ENCODE assay signal across 1 cellular context in the genomic region with DNA sequence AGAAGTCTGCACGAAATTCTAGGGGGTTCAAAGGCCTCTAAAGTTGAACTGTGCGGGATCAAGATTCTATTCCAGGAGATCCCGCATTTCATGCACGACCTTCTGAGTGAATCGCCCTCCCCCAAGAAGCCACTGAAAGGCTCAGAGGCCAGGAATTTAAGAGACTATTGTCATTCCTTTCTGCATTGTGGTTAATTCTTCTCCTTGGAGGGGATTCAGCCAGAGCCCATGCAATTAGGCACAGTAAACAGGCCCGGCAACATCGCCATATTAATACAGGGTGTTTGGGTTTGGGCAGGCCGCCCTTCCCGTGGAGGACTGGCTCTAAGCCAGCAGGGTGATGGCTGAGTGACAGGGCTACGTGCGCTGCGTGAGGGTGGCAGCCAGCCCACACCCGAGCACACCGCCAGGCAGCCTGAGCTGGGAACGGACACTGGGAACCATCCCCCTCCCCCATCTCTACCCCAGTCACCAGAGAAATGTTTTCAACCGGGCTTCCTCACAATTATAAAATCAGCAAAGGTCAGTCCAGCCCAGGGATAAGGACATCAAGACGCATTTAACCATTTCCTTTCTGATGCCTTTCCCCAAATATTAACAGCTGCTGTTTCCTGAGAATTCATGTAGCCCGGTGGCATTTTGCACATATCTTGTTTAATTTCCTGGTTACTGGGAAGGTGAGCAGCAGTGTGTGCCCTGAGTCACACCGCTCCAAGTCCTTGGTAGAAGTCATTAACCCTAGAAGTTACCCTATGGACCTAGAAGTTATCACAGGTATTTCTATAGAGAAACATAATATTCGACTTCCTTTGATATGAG.
A peak's percentile ranks its signal among the peaks of the same experiment; 100 is the strongest.
TF ChIP-seq lines count a peak whose summit lies in the region.

No MANE protein-coding gene starts in this region.

TF ChIP-seq in HepG2, 621 proteins besides CTCF, POLR2A, EP300 and RAD21 (continued from another document and continues in another):
- TF ChIP-seq, protein P1, sequence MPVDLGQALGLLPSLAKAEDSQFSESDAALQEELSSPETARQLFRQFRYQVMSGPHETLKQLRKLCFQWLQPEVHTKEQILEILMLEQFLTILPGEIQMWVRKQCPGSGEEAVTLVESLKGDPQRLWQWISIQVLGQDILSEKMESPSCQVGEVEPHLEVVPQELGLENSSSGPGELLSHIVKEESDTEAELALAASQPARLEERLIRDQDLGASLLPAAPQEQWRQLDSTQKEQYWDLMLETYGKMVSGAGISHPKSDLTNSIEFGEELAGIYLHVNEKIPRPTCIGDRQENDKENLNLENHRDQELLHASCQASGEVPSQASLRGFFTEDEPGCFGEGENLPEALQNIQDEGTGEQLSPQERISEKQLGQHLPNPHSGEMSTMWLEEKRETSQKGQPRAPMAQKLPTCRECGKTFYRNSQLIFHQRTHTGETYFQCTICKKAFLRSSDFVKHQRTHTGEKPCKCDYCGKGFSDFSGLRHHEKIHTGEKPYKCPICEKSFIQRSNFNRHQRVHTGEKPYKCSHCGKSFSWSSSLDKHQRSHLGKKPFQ (CRISPR knock-in tag; IDR thresholded peaks at IDR 0.05; ENCODE audit: insufficient replicate concordance) = peak; percentile 96
- TF ChIP-seq YY1 (IDR thresholded peaks at IDR 0.05; ENCODE audit: insufficient read depth, insufficient replicate concordance, low read depth, low read length) = peak; percentile 37
- TF ChIP-seq, protein P2, sequence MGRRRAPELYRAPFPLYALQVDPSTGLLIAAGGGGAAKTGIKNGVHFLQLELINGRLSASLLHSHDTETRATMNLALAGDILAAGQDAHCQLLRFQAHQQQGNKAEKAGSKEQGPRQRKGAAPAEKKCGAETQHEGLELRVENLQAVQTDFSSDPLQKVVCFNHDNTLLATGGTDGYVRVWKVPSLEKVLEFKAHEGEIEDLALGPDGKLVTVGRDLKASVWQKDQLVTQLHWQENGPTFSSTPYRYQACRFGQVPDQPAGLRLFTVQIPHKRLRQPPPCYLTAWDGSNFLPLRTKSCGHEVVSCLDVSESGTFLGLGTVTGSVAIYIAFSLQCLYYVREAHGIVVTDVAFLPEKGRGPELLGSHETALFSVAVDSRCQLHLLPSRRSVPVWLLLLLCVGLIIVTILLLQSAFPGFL (CRISPR knock-in tag; IDR thresholded peaks at IDR 0.05) = no peak
- no peak for TF ChIP-seq TGIF2 (CRISPR knock-in tag; IDR thresholded peaks at IDR 0.05)
- no peak for TF ChIP-seq JARID2 (CRISPR knock-in tag; IDR thresholded peaks at IDR 0.05; ENCODE audit: insufficient replicate concordance)
- no peak for TF ChIP-seq RFX1 (IDR thresholded peaks at IDR 0.05)
- TF ChIP-seq, protein P3, sequence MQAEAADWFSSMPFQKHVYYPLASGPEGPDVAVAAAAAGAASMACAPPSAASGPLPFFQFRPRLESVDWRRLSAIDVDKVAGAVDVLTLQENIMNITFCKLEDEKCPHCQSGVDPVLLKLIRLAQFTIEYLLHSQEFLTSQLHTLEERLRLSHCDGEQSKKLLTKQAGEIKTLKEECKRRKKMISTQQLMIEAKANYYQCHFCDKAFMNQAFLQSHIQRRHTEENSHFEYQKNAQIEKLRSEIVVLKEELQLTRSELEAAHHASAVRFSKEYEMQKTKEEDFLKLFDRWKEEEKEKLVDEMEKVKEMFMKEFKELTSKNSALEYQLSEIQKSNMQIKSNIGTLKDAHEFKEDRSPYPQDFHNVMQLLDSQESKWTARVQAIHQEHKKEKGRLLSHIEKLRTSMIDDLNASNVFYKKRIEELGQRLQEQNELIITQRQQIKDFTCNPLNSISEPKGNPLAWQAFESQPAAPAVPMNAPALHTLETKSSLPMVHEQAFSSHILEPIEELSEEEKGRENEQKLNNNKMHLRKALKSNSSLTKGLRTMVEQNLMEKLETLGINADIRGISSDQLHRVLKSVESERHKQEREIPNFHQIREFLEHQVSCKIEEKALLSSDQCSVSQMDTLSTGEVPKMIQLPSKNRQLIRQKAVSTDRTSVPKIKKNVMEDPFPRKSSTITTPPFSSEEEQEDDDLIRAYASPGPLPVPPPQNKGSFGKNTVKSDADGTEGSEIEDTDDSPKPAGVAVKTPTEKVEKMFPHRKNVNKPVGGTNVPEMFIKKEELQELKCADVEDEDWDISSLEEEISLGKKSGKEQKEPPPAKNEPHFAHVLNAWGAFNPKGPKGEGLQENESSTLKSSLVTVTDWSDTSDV (CRISPR knock-in tag; IDR thresholded peaks at IDR 0.05) = no peak
- no peak for TF ChIP-seq HOXA9 (CRISPR knock-in tag; IDR thresholded peaks at IDR 0.05; ENCODE audit: borderline replicate concordance)
- TF ChIP-seq TRIM24 (CRISPR knock-in tag; IDR thresholded peaks at IDR 0.05) = no peak; the same call in 1 of the 2 replicates
- no peak for TF ChIP-seq GATA4 (IDR thresholded peaks at IDR 0.05; ENCODE audit: borderline replicate concordance, low read depth)
- 0 out of 2 replicates have a peak, but pooled peaks have one; percentile 7 for TF ChIP-seq BCL6 (CRISPR knock-in tag; IDR thresholded peaks at IDR 0.05)
- TF ChIP-seq, protein P4, sequence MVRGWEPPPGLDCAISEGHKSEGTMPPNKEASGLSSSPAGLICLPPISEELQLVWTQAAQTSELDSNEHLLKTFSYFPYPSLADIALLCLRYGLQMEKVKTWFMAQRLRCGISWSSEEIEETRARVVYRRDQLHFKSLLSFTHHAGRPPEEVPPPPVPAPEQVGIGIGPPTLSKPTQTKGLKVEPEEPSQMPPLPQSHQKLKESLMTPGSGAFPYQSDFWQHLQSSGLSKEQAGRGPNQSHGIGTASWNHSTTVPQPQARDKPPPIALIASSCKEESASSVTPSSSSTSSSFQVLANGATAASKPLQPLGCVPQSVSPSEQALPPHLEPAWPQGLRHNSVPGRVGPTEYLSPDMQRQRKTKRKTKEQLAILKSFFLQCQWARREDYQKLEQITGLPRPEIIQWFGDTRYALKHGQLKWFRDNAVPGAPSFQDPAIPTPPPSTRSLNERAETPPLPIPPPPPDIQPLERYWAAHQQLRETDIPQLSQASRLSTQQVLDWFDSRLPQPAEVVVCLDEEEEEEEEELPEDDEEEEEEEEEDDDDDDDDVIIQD (CRISPR knock-in tag; IDR thresholded peaks at IDR 0.05; ENCODE audit: low read depth) = peak; percentile 15; the same call in 1 of the 2 replicates
- TF ChIP-seq, protein P5, sequence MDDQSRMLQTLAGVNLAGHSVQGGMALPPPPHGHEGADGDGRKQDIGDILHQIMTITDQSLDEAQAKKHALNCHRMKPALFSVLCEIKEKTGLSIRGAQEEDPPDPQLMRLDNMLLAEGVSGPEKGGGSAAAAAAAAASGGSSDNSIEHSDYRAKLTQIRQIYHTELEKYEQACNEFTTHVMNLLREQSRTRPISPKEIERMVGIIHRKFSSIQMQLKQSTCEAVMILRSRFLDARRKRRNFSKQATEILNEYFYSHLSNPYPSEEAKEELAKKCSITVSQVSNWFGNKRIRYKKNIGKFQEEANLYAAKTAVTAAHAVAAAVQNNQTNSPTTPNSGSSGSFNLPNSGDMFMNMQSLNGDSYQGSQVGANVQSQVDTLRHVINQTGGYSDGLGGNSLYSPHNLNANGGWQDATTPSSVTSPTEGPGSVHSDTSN (CRISPR knock-in tag; IDR thresholded peaks at IDR 0.05; ENCODE audit: borderline replicate concordance) = no peak
- peak; percentile 47; the same call in 1 of the 2 replicates for TF ChIP-seq PCBP1 (IDR thresholded peaks at IDR 0.05; ENCODE audit: borderline replicate concordance, low read depth, low read length)
- TF ChIP-seq SP2 (CRISPR knock-in tag; IDR thresholded peaks at IDR 0.05) = no peak
- no peak for TF ChIP-seq ZFYVE20 (CRISPR knock-in tag; IDR thresholded peaks at IDR 0.05; ENCODE audit: borderline replicate concordance, low read depth)
- TF ChIP-seq, protein P6, sequence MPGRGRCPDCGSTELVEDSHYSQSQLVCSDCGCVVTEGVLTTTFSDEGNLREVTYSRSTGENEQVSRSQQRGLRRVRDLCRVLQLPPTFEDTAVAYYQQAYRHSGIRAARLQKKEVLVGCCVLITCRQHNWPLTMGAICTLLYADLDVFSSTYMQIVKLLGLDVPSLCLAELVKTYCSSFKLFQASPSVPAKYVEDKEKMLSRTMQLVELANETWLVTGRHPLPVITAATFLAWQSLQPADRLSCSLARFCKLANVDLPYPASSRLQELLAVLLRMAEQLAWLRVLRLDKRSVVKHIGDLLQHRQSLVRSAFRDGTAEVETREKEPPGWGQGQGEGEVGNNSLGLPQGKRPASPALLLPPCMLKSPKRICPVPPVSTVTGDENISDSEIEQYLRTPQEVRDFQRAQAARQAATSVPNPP (CRISPR knock-in tag; IDR thresholded peaks at IDR 0.05) = no peak
- no peak for TF ChIP-seq YEATS2 (CRISPR knock-in tag; IDR thresholded peaks at IDR 0.05; ENCODE audit: borderline replicate concordance)
- no peak for TF ChIP-seq JUN (CRISPR knock-in tag; IDR thresholded peaks at IDR 0.05)
- TF ChIP-seq ZNF17 (CRISPR knock-in tag; IDR thresholded peaks at IDR 0.05) = no peak
- peak; percentile 62 for TF ChIP-seq PHF5A (CRISPR knock-in tag; IDR thresholded peaks at IDR 0.05; ENCODE audit: low read depth, unreplicated experiment)
- TF ChIP-seq, protein P7, sequence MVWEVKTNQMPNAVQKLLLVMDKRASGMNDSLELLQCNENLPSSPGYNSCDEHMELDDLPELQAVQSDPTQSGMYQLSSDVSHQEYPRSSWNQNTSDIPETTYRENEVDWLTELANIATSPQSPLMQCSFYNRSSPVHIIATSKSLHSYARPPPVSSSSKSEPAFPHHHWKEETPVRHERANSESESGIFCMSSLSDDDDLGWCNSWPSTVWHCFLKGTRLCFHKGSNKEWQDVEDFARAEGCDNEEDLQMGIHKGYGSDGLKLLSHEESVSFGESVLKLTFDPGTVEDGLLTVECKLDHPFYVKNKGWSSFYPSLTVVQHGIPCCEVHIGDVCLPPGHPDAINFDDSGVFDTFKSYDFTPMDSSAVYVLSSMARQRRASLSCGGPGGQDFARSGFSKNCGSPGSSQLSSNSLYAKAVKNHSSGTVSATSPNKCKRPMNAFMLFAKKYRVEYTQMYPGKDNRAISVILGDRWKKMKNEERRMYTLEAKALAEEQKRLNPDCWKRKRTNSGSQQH (CRISPR knock-in tag; IDR thresholded peaks at IDR 0.05; ENCODE audit: low read depth) = peak; percentile 83; the same call in 1 of the 2 replicates
- no peak for TF ChIP-seq NCOA5 (CRISPR knock-in tag; IDR thresholded peaks at IDR 0.05)
- no peak for TF ChIP-seq RBM39 (IDR thresholded peaks at IDR 0.05; ENCODE audit: low read depth, low read length, poor library complexity, severe bottlenecking)
- TF ChIP-seq ZNF3 (CRISPR knock-in tag; IDR thresholded peaks at IDR 0.05) = no peak
- no peak for TF ChIP-seq ZNF367 (CRISPR knock-in tag; IDR thresholded peaks at IDR 0.05; ENCODE audit: borderline replicate concordance)
- 0 out of 2 replicates have a peak, but pooled peaks have one; percentile 37 for TF ChIP-seq MTA1 (CRISPR knock-in tag; IDR thresholded peaks at IDR 0.05; ENCODE audit: borderline replicate concordance)
- TF ChIP-seq CBX2 (IDR thresholded peaks at IDR 0.05; ENCODE audit: low read depth, low read length) = no peak
- no peak for TF ChIP-seq CBX2 (CRISPR knock-in tag; IDR thresholded peaks at IDR 0.05; ENCODE audit: low read depth)
- TF ChIP-seq, protein P8, sequence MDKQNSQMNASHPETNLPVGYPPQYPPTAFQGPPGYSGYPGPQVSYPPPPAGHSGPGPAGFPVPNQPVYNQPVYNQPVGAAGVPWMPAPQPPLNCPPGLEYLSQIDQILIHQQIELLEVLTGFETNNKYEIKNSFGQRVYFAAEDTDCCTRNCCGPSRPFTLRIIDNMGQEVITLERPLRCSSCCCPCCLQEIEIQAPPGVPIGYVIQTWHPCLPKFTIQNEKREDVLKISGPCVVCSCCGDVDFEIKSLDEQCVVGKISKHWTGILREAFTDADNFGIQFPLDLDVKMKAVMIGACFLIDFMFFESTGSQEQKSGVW (CRISPR knock-in tag; IDR thresholded peaks at IDR 0.05; ENCODE audit: borderline replicate concordance) = no peak
- no peak for TF ChIP-seq GLI4 (CRISPR knock-in tag; IDR thresholded peaks at IDR 0.05; ENCODE audit: borderline replicate concordance)
- TF ChIP-seq, protein P9, sequence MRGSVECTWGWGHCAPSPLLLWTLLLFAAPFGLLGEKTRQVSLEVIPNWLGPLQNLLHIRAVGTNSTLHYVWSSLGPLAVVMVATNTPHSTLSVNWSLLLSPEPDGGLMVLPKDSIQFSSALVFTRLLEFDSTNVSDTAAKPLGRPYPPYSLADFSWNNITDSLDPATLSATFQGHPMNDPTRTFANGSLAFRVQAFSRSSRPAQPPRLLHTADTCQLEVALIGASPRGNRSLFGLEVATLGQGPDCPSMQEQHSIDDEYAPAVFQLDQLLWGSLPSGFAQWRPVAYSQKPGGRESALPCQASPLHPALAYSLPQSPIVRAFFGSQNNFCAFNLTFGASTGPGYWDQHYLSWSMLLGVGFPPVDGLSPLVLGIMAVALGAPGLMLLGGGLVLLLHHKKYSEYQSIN (CRISPR knock-in tag; IDR thresholded peaks at IDR 0.05; ENCODE audit: borderline replicate concordance) = no peak
- TF ChIP-seq, protein P10, sequence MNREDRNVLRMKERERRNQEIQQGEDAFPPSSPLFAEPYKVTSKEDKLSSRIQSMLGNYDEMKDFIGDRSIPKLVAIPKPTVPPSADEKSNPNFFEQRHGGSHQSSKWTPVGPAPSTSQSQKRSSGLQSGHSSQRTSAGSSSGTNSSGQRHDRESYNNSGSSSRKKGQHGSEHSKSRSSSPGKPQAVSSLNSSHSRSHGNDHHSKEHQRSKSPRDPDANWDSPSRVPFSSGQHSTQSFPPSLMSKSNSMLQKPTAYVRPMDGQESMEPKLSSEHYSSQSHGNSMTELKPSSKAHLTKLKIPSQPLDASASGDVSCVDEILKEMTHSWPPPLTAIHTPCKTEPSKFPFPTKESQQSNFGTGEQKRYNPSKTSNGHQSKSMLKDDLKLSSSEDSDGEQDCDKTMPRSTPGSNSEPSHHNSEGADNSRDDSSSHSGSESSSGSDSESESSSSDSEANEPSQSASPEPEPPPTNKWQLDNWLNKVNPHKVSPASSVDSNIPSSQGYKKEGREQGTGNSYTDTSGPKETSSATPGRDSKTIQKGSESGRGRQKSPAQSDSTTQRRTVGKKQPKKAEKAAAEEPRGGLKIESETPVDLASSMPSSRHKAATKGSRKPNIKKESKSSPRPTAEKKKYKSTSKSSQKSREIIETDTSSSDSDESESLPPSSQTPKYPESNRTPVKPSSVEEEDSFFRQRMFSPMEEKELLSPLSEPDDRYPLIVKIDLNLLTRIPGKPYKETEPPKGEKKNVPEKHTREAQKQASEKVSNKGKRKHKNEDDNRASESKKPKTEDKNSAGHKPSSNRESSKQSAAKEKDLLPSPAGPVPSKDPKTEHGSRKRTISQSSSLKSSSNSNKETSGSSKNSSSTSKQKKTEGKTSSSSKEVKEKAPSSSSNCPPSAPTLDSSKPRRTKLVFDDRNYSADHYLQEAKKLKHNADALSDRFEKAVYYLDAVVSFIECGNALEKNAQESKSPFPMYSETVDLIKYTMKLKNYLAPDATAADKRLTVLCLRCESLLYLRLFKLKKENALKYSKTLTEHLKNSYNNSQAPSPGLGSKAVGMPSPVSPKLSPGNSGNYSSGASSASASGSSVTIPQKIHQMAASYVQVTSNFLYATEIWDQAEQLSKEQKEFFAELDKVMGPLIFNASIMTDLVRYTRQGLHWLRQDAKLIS (CRISPR knock-in tag; IDR thresholded peaks at IDR 0.05) = no peak
- no peak for TF ChIP-seq HMGA1 (CRISPR knock-in tag; conservative IDR thresholded peaks at IDR 0.05)
- no peak for TF ChIP-seq NFYB (CRISPR knock-in tag; IDR thresholded peaks at IDR 0.05)
- TF ChIP-seq PRPF4 (IDR thresholded peaks at IDR 0.05; ENCODE audit: low read depth, low read length, poor library complexity, severe bottlenecking) = no peak
- TF ChIP-seq HDAC2 (CRISPR knock-in tag; IDR thresholded peaks at IDR 0.05) = 0 out of 2 replicates have a peak, but pooled peaks have one; percentile 33
- TF ChIP-seq ZNF451 (CRISPR knock-in tag; IDR thresholded peaks at IDR 0.05) = 0 out of 2 replicates have a peak, but pooled peaks have one; percentile 60
- no peak for TF ChIP-seq HHEX (CRISPR knock-in tag; IDR thresholded peaks at IDR 0.05)
- no peak for TF ChIP-seq SUZ12 (IDR thresholded peaks at IDR 0.05; ENCODE audit: low read depth, low read length)
- TF ChIP-seq HMG20A (CRISPR knock-in tag; IDR thresholded peaks at IDR 0.05; ENCODE audit: borderline replicate concordance) = no peak
